Comparison of ENCODE assay signal across 24 cellular contexts in the genomic region with DNA sequence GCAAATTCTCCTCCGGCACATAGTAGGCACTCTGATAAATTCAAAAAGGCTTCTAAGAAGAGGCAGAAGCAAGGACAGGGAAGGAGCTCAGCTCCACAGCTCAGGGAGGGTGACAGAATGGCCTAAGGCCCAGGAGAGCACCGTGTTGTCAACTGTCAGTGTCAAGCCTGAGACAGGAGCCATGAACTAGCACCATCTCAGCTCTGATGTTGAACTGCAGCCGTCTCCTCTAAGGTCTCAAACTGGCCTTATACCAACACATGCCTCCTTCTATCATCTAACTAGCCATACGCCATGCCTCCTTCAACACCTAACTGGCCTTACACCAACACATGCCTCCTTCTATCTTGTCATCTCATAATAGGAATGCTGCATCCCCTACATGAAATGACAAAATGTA.
DNase-seq lines count a peak whose midpoint lies in the region; ATAC-seq, FAIRE-seq and TF ChIP-seq lines count a peak whose summit lies in the region.
"Had no signal": no experiment of that assay in that cellular context is flagged by ENCODE, and none has a peak within 500 bp of the region (broad histone marks: within the 10 kb centered on the region; RNA-seq: fewer than 3 reads in every experiment).

No MANE protein-coding gene starts in this region.

- H3K4me2 ChIP-seq in GM23338 (no peak overlapping the region), SU-DHL-6 (ENCODE audit: low read depth, low read length, poor library complexity, severe bottlenecking) (no peak overlapping the region)

- FAIRE-seq in frontal cortex (lab: Jason Lieb, UNC), result no peak
- FAIRE-seq: RCC 7860 had no signal

- H3K9me3 ChIP-seq in SU-DHL-6 (ENCODE audit: insufficient read depth, low read length) (no peaks in the 10 kb centered on the region), endodermal cell (ENCODE audit: control insufficient read depth, low read length) (no peaks in the 10 kb centered on the region)
- H3K9me3 ChIP-seq: BE2C had no signal

- H4K20me1 ChIP-seq in GM23338 (replicated peaks; ENCODE audit: insufficient read depth) (peaks cover 67% of the 10 kb centered on the region), SU-DHL-6 (ENCODE audit: low read depth, low read length) (no peaks in the 10 kb centered on the region)

- H3K27ac ChIP-seq in GM23338 (ENCODE audit: low read depth) (no peak overlapping the region), SU-DHL-6 (ENCODE audit: low read depth, low read length) (peak overlapping the region; percentile 6), endodermal cell (ENCODE audit: low read depth, low read length) (no peak overlapping the region)
- H3K27ac ChIP-seq: 22Rv1 had no signal

- H3K4me1 ChIP-seq in GM23338 (ENCODE audit: insufficient read depth) (no peaks in the 10 kb centered on the region), endodermal cell (ENCODE audit: control insufficient read depth, insufficient read depth, low read length) (no peaks in the 10 kb centered on the region)
- H3K4me1 ChIP-seq: BE2C had no signal

- no peak overlapping the region for H3K27ac Mint-ChIP-seq in GM23338
- H3K27ac Mint-ChIP-seq in endodermal cell, result no peak overlapping the region
- H3K27ac Mint-ChIP-seq: CD14-positive monocyte; CD8-positive, alpha-beta memory T cell; T-cell had no signal

- H3K9me2 ChIP-seq in GM23338 (ENCODE audit: insufficient read depth) (no peaks in the 10 kb centered on the region), SU-DHL-6 (replicated peaks; ENCODE audit: insufficient read depth, low read length) (no peaks in the 10 kb centered on the region)

- H3K36me3 ChIP-seq in GM23338 (ENCODE audit: insufficient read depth), result peaks cover 11% of the 10 kb centered on the region
- H3K36me3 ChIP-seq in SU-DHL-6 (ENCODE audit: low read length), result peaks cover 37% of the 10 kb centered on the region
- peaks cover 66% of the 10 kb centered on the region for H3K36me3 ChIP-seq in endodermal cell (ENCODE audit: control insufficient read depth, insufficient read depth, low read length)

- H3K27me3 ChIP-seq in GM23338 (ENCODE audit: insufficient read depth) (no peaks in the 10 kb centered on the region), SU-DHL-6 (ENCODE audit: low read length) (no peaks in the 10 kb centered on the region), endodermal cell (ENCODE audit: control insufficient read depth, insufficient read depth, low read length, poor library complexity, severe bottlenecking) (no peaks in the 10 kb centered on the region)
- H3K27me3 ChIP-seq: BE2C had no signal

- no peak overlapping the region for H3K4me3 Mint-ChIP-seq in GM23338
- no peak overlapping the region for H3K4me3 Mint-ChIP-seq in endodermal cell
- H3K4me3 Mint-ChIP-seq: CD14-positive monocyte; CD8-positive, alpha-beta memory T cell; T-cell had no signal

- H3K9me3 Mint-ChIP-seq in GM23338 (no peaks in the 10 kb centered on the region), endodermal cell (no peaks in the 10 kb centered on the region)
- H3K9me3 Mint-ChIP-seq: CD14-positive monocyte, T-cell had no signal

- 90 to 95% methylated on average over 4 of the region's 4 CpGs for WGBS in endodermal cell (ENCODE audit: insufficient coverage in 1 of 2, insufficient read length in 1 of 2), 2 experiments

- peaks cover 99% of the 10 kb centered on the region for H3K79me2 ChIP-seq in GM23338 (replicated peaks; ENCODE audit: insufficient read depth)
- H3K79me2 ChIP-seq in SU-DHL-6 (ENCODE audit: insufficient read depth, low read length), result peaks cover 75% of the 10 kb centered on the region

- peaks cover 6% of the 10 kb centered on the region; the same call in 2 of the 3 replicates for H3K4me1 Mint-ChIP-seq in GM23338
- peaks cover 5% of the 10 kb centered on the region for H3K4me1 Mint-ChIP-seq in endodermal cell
- H3K4me1 Mint-ChIP-seq: CD14-positive monocyte; CD8-positive, alpha-beta memory T cell; T-cell had no signal

- TF ChIP-seq CTCF in GM23338 (conservative IDR thresholded peaks at IDR 0.05; ENCODE audit: low read depth in 2 of 2), result no peak
- TF ChIP-seq CTCF in SU-DHL-6 (IDR thresholded peaks at IDR 0.05; ENCODE audit: insufficient read depth, low read length, poor library complexity, severe bottlenecking), result no peak
- TF ChIP-seq CTCF in endodermal cell (conservative IDR thresholded peaks at IDR 0.05), result no peak

- DNase-seq in DMS 273 (lab: John Stamatoyannopoulos, UW; ENCODE audit: unreplicated experiment) (peak; percentile 31), DMS 273 treated with DMSO at 0.1 percent for 48 hours (lab: John Stamatoyannopoulos, UW) (no peak), GM23338 (ENCODE audit: low spot score) (no peak), endodermal cell (peak; percentile 47), activated T-cell treated with anti-CD3 and anti-CD28 coated beads for 4 hours (no peak), NCI-H446 (lab: John Stamatoyannopoulos, UW) (no peak), frontal cortex (ENCODE audit: low spot score in 2 of 2) (no peak)
- DNase-seq: ACHN; BE2C; CD8-positive, alpha-beta memory T cell; DMS153; KBM-7; MV-4-11; NCI-H1105; NCI-H1436 treated with DMSO at 0.1 percent for 48 hours; NCI-H1930; NCI-H2107; NCI-H526; SIG-M5; T-cell had no signal

- peaks cover 2% of the 10 kb centered on the region for H3K27me3 Mint-ChIP-seq in GM23338 (ENCODE audit: insufficient read depth, low read depth, poor library complexity)
- no peaks in the 10 kb centered on the region for H3K27me3 Mint-ChIP-seq in endodermal cell (ENCODE audit: insufficient read depth)

- no peak overlapping the region for H2AFZ ChIP-seq in GM23338
- H2AFZ ChIP-seq in SU-DHL-6 (ENCODE audit: low read depth, low read length, severe bottlenecking), result no peak overlapping the region

- H3K36me3 Mint-ChIP-seq in GM23338 (ENCODE audit: low read depth), result peaks cover 65% of the 10 kb centered on the region
- H3K36me3 Mint-ChIP-seq in endodermal cell (ENCODE audit: low read depth), result peaks cover 34% of the 10 kb centered on the region
- H3K36me3 Mint-ChIP-seq: CD14-positive monocyte, T-cell had no signal

- H3K4me3 ChIP-seq in GM23338 (no peak overlapping the region), SU-DHL-6 (ENCODE audit: insufficient read depth, low read length, poor library complexity, severe bottlenecking) (no peak overlapping the region), endodermal cell (ENCODE audit: low read length) (no peak overlapping the region)

- H3K9ac ChIP-seq in SU-DHL-6 (ENCODE audit: low read length), result no peak overlapping the region
- no peak overlapping the region for H3K9ac ChIP-seq in endodermal cell (ENCODE audit: extremely low read depth, low read length, poor library complexity, severe bottlenecking)

- ATAC-seq in GM23338, result peak; percentile 38
- ATAC-seq: T-cell had no signal

- H3F3A ChIP-seq in GM23338 (replicated peaks; ENCODE audit: low read depth) (peaks cover 17% of the 10 kb centered on the region; the same call in 1 of the 2 replicates), SU-DHL-6 (ENCODE audit: insufficient read depth) (peaks cover 10% of the 10 kb centered on the region)

TF ChIP-seq in GM23338, 12 proteins besides CTCF, POLR2A, EP300 and RAD21 (continues in another document):
- TF ChIP-seq JUNB (IDR thresholded peaks at IDR 0.05; ENCODE audit: unreplicated experiment), result no peak
- TF ChIP-seq, protein P1, sequence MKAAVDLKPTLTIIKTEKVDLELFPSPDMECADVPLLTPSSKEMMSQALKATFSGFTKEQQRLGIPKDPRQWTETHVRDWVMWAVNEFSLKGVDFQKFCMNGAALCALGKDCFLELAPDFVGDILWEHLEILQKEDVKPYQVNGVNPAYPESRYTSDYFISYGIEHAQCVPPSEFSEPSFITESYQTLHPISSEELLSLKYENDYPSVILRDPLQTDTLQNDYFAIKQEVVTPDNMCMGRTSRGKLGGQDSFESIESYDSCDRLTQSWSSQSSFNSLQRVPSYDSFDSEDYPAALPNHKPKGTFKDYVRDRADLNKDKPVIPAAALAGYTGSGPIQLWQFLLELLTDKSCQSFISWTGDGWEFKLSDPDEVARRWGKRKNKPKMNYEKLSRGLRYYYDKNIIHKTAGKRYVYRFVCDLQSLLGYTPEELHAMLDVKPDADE (IDR thresholded peaks at IDR 0.05), result no peak
- TF ChIP-seq EZH2phosphoT487 (IDR thresholded peaks at IDR 0.05; ENCODE audit: unreplicated experiment), result no peak
- no peak for TF ChIP-seq EZH2 (IDR thresholded peaks at IDR 0.05; ENCODE audit: low read depth, unreplicated experiment)
- TF ChIP-seq ZNF331 (CRISPR knock-in tag; IDR thresholded peaks at IDR 0.05; ENCODE audit: low read depth), result no peak
- TF ChIP-seq, protein P2, sequence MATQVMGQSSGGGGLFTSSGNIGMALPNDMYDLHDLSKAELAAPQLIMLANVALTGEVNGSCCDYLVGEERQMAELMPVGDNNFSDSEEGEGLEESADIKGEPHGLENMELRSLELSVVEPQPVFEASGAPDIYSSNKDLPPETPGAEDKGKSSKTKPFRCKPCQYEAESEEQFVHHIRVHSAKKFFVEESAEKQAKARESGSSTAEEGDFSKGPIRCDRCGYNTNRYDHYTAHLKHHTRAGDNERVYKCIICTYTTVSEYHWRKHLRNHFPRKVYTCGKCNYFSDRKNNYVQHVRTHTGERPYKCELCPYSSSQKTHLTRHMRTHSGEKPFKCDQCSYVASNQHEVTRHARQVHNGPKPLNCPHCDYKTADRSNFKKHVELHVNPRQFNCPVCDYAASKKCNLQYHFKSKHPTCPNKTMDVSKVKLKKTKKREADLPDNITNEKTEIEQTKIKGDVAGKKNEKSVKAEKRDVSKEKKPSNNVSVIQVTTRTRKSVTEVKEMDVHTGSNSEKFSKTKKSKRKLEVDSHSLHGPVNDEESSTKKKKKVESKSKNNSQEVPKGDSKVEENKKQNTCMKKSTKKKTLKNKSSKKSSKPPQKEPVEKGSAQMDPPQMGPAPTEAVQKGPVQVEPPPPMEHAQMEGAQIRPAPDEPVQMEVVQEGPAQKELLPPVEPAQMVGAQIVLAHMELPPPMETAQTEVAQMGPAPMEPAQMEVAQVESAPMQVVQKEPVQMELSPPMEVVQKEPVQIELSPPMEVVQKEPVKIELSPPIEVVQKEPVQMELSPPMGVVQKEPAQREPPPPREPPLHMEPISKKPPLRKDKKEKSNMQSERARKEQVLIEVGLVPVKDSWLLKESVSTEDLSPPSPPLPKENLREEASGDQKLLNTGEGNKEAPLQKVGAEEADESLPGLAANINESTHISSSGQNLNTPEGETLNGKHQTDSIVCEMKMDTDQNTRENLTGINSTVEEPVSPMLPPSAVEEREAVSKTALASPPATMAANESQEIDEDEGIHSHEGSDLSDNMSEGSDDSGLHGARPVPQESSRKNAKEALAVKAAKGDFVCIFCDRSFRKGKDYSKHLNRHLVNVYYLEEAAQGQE (IDR thresholded peaks at IDR 0.05; ENCODE audit: unreplicated experiment), result no peak
- TF ChIP-seq STAT1 (IDR thresholded peaks at IDR 0.05; ENCODE audit: unreplicated experiment), result no peak
- TF ChIP-seq NANOG (IDR thresholded peaks at IDR 0.05; ENCODE audit: borderline replicate concordance), result no peak
- no peak for TF ChIP-seq POLR2AphosphoS5 (IDR thresholded peaks at IDR 0.05; ENCODE audit: low read depth)

Comparison
In these comparisons a context has a peak if more than half of its experiments do, and no peak if none do; other contexts are left out.
1. DNase-seq: peak in DMS 273 (single experiment) and endodermal cell (single experiment); none in DMS 273 treated with DMSO at 0.1 percent for 48 hours (single experiment), GM23338 (single experiment), activated T-cell treated with anti-CD3 and anti-CD28 coated beads for 4 hours (single experiment), NCI-H446 (0 of 2) and frontal cortex (0 of 2).